ENCODE assay signal across 18 cellular contexts in the genomic region with DNA sequence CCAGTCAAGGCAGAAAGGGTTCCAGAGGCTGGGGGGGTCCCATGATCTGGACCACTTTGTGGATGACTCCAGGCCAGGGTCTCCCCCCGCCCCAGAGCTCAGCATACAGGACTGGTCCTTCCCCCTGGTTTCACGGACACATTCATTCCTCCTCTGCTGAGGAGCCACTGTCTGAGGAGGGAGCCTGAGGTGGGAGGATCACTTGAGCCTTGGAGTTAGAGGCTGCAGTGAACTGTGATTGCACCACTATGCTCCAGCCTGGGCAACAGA. TPM values are rescaled to one million over a fixed set of nuclear protein-coding genes. Genes with fewer than 3 reads are reported as not detected.
DNase-seq lines count a peak whose midpoint lies in the region; ATAC-seq, FAIRE-seq and TF ChIP-seq lines count a peak whose summit lies in the region.
"Had no signal": no experiment of that assay in that cellular context is flagged by ENCODE, and none has a peak within 500 bp of the region (broad histone marks: within the 10 kb centered on the region; RNA-seq: fewer than 3 reads in every experiment).

No MANE protein-coding gene starts in this region.

- intact Hi-C loops in HepG2 (cut with micrococcal nuclease; ENCODE audit: unreplicated experiment) (no loop called here), right lobe of liver (cut with DNase I) (no loop called here), sigmoid colon (cut with DNase I) (no loop called here), testis (cut with DNase I; ENCODE audit: low total_unique reads) (no loop called here)

- H4K20me1 ChIP-seq in HepG2 (ENCODE audit: insufficient read depth, low read length): peaks cover 12% of the 10 kb centered on the region

- H3K27ac ChIP-seq in HepG2 (ENCODE audit: extremely low read length, insufficient read depth, low read length): peak overlapping the region; percentile 82
- H3K27ac ChIP-seq in right lobe of liver: no peak overlapping the region
- peak overlapping the region; percentile 96; the same call in 1 of the 2 replicates for H3K27ac ChIP-seq in VCaP
- H3K27ac ChIP-seq in sigmoid colon: no peak overlapping the region
- H3K27ac ChIP-seq in testis: no peak overlapping the region
- H3K27ac ChIP-seq: C4-2B had no signal

- 0 out of 6 replicates have a peak overlapping the region, but pooled peaks of 1 of the 3 experiments have one; percentile 37 for H3K4me3 ChIP-seq in HepG2 (replicated peaks in 1 of 3; ENCODE audit: insufficient read depth in 1 of 3, low read depth in 2 of 3, low read length in 3 of 3)
- no peak overlapping the region for H3K4me3 ChIP-seq in right lobe of liver
- no peak overlapping the region for H3K4me3 ChIP-seq in sigmoid colon
- no peak overlapping the region for H3K4me3 ChIP-seq in BE2C (ENCODE audit: low read depth, low read length)
- no peak overlapping the region for H3K4me3 ChIP-seq in testis

- POLR2A ChIA-PET in HepG2 (lab: Yijun Ruan, JAX): no interaction called here

- H2AFZ ChIP-seq in HepG2 (ENCODE audit: low read length): no peak overlapping the region

- peak overlapping the region; percentile 69; the same call in 1 of the 2 replicates for H3K4me2 ChIP-seq in HepG2 (ENCODE audit: low read depth, low read length)

- H3K9me3 ChIP-seq in HepG2 (ENCODE audit: low read length) (no peaks in the 10 kb centered on the region), right lobe of liver (peaks cover 0 to 6% (median 0%) of the 10 kb centered on the region in 4 donors), sigmoid colon (peaks cover 0 to 8% (median 1%) of the 10 kb centered on the region in 4 donors), BE2C (no peaks in the 10 kb centered on the region), testis (no peaks in the 10 kb centered on the region)

- in situ Hi-C loops in HepG2 (cut with HindIII; ENCODE audit: extremely low pct_ligation_motif_present, low pct_unique_long_range_greater_than_20kb): no loop called here

- TF ChIP-seq RAD21 in HepG2 (CRISPR knock-in tag; IDR thresholded peaks at IDR 0.05): no peak

- TF ChIP-seq CTCF in HepG2 (CRISPR knock-in tag; IDR thresholded peaks at IDR 0.05) (no peak), right lobe of liver (IDR thresholded peaks at IDR 0.05) (no peak), VCaP (conservative IDR thresholded peaks at IDR 0.05) (no peak), sigmoid colon (IDR thresholded peaks at IDR 0.05) (no peak), BE2C (IDR thresholded peaks at IDR 0.05; ENCODE audit: low read depth, low read length) (no peak), testis (IDR thresholded peaks at IDR 0.05) (no peak)

- FAIRE-seq in HepG2 (lab: Jason Lieb, UNC): peak; percentile 46
- FAIRE-seq: D721Med, GM12892, HTR-8/SVneo had no signal

- DNase-seq in HepG2 (ENCODE audit: low spot score) (no peak), right lobe of liver (no peak), sigmoid colon (peak; percentile 58), BE2C (no peak), testis (no peak)
- no peak for DNase-seq in stimulated activated CD4-positive, alpha-beta T cell treated with anti-CD3 and anti-CD28 coated beads, Interleukin-4, amount 100 ng/mL, for 1 hour
- DNase-seq: ACHN; CD4-positive, alpha-beta memory T cell; DMS153; DND-41; GDM1; HCEC 1CT; HFFc6 had no signal

- TF ChIP-seq POLR2A in HepG2 (IDR thresholded peaks at IDR 0.05; ENCODE audit: insufficient read depth in 1 of 2, low read depth in 2 of 2, low read length in 2 of 2) (no peak), right lobe of liver (IDR thresholded peaks at IDR 0.05) (no peak), sigmoid colon (IDR thresholded peaks at IDR 0.05) (no peak), testis (IDR thresholded peaks at IDR 0.05) (no peak)

- CTCF ChIA-PET in HepG2 (lab: Yijun Ruan, JAX; ENCODE audit: low intra/inter-chr PET ratio, low total read pairs): no interaction called here

- peaks cover 90% of the 10 kb centered on the region for H3K79me2 ChIP-seq in HepG2 (ENCODE audit: insufficient read depth, low read length)

- H3K9ac ChIP-seq in HepG2 (ENCODE audit: insufficient read depth, low read depth, low read length): peak overlapping the region; percentile 6; the same call in 1 of the 2 replicates

- 71% methylated on average over 2 of the region's 2 CpGs for WGBS in HepG2 (ENCODE audit: low lambda C conversion rate)
- WGBS in right lobe of liver (ENCODE audit: insufficient coverage, low coverage, low lambda C conversion rate, missing lambda C conversion rate): 83% methylated on average over 1 of the region's 2 CpGs
- 90 to 92% methylated on average over 2 of the region's 2 CpGs for WGBS in sigmoid colon, 2 donors
- WGBS in testis, 2 donors: 94% methylated on average over 2 of the region's 2 CpGs; no CpG with 5 or more reads in 1 of the 2 donors

- TF ChIP-seq EP300 in HepG2 (IDR thresholded peaks at IDR 0.05; ENCODE audit: low read depth in 2 of 2, low read length in 2 of 2) (no peak), HepG2 (CRISPR knock-in tag; IDR thresholded peaks at IDR 0.05; ENCODE audit: borderline replicate concordance) (no peak), sigmoid colon (IDR thresholded peaks at IDR 0.05) (no peak)

- H3K36me3 ChIP-seq in HepG2 (replicated peaks in 1 of 2; ENCODE audit: control insufficient read depth in 1 of 2, insufficient read depth in 2 of 2, low read length in 2 of 2): peaks cover 1 to 19% of the 10 kb centered on the region in 2 experiments; a peak in 4 of 5 replicates
- H3K36me3 ChIP-seq in right lobe of liver: no peaks in the 10 kb centered on the region
- no peaks in the 10 kb centered on the region for H3K36me3 ChIP-seq in sigmoid colon
- H3K36me3 ChIP-seq in BE2C: no peaks in the 10 kb centered on the region
- H3K36me3 ChIP-seq in testis (ENCODE audit: low read depth, missing control alignments): no peaks in the 10 kb centered on the region

- BruUV-seq in HepG2 (replicated peaks; lab: Mats Ljungman, UMichigan): no TSS peak

- H3K27me3 ChIP-seq in HepG2 (ENCODE audit: control insufficient read depth in 1 of 2, insufficient read depth in 2 of 2, low read length in 2 of 2) (no peaks in the 10 kb centered on the region), right lobe of liver (peaks cover 0 to 3% of the 10 kb centered on the region in 2 donors), sigmoid colon (peaks cover 0 to 27% (median 13%) of the 10 kb centered on the region in 3 donors), BE2C (peaks cover 15% of the 10 kb centered on the region), testis (no peaks in the 10 kb centered on the region)

- peaks cover 100% of the 10 kb centered on the region for H3K4me1 ChIP-seq in HepG2 (ENCODE audit: insufficient read depth, low read length)
- H3K4me1 ChIP-seq in right lobe of liver: peaks cover 0 to 9% (median 6%) of the 10 kb centered on the region in 4 donors
- H3K4me1 ChIP-seq in sigmoid colon: no peaks in the 10 kb centered on the region
- no peaks in the 10 kb centered on the region for H3K4me1 ChIP-seq in BE2C
- H3K4me1 ChIP-seq in testis: no peaks in the 10 kb centered on the region

- ATAC-seq in HepG2 (no peak), right lobe of liver (no peak)

TF ChIP-seq in HepG2, 621 proteins besides CTCF, POLR2A, EP300 and RAD21 (continues in another document):
- no peak for TF ChIP-seq ZKSCAN8 (CRISPR knock-in tag; IDR thresholded peaks at IDR 0.05; ENCODE audit: borderline replicate concordance)
- TF ChIP-seq FOSL2 (CRISPR knock-in tag; IDR thresholded peaks at IDR 0.05): no peak
- TF ChIP-seq, protein P1, sequence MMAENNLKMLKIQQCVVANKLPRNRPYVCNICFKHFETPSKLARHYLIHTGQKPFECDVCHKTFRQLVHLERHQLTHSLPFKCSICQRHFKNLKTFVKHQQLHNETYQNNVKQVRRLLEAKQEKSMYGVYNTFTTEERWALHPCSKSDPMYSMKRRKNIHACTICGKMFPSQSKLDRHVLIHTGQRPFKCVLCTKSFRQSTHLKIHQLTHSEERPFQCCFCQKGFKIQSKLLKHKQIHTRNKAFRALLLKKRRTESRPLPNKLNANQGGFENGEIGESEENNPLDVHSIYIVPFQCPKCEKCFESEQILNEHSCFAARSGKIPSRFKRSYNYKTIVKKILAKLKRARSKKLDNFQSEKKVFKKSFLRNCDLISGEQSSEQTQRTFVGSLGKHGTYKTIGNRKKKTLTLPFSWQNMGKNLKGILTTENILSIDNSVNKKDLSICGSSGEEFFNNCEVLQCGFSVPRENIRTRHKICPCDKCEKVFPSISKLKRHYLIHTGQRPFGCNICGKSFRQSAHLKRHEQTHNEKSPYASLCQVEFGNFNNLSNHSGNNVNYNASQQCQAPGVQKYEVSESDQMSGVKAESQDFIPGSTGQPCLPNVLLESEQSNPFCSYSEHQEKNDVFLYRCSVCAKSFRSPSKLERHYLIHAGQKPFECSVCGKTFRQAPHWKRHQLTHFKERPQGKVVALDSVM (CRISPR knock-in tag; IDR thresholded peaks at IDR 0.05): peak; percentile 84

RNA-seq across cellular contexts. Expression of gene TESC, which starts 6.8 kb away (rescaled TPM):
- total RNA-seq in HepG2 (2016; rRNA removed; fragmentation: Illumina TruSeq; extraction: Trizol): 90.4 and 95.7 TPM in 2 replicates
- 47.9 and 55.6 TPM in 2 replicates for total RNA-seq in HepG2 (2016; cell fraction: cytosol; rRNA removed; fragmentation: Illumina TruSeq; extraction: Trizol; ENCODE audit: low read depth)
- 94.6 and 101 TPM in 2 replicates for total RNA-seq in HepG2 (2016; cell fraction: insoluble cytoplasmic fraction; rRNA removed; fragmentation: Illumina TruSeq; extraction: Trizol)
- total RNA-seq in HepG2 (2016; cell fraction: membrane; rRNA removed; fragmentation: Illumina TruSeq; extraction: Trizol): 73.3 and 75.8 TPM in 2 replicates
- total RNA-seq in HepG2 (2016; cell fraction: nucleus; rRNA removed; fragmentation: Illumina TruSeq; extraction: Trizol): 42.8 and 54.2 TPM in 2 replicates
- polyA plus RNA-seq in HepG2 (2011; rRNA removed): 181 and 193 TPM in 2 replicates
- 178 and 242 TPM in 2 replicates for polyA plus RNA-seq in HepG2 (2011; cell fraction: cytosol; rRNA removed)
- polyA plus RNA-seq in HepG2 (2011; cell fraction: nucleus; rRNA removed): 194 and 196 TPM in 2 replicates
- 45.0 and 55.8 TPM in 2 replicates for polyA plus RNA-seq in HepG2 (2012)
- polyA plus RNA-seq in HepG2 (2016; cell fraction: cytosol; fragmentation: Illumina TruSeq; extraction: Trizol; ENCODE audit: low read depth): 46.7 and 59.9 TPM in 2 replicates
- 103 and 109 TPM in 2 replicates for polyA plus RNA-seq in HepG2 (2016; cell fraction: insoluble cytoplasmic fraction; fragmentation: Illumina TruSeq; extraction: Trizol; ENCODE audit: low read depth)
- 69.1 and 76.1 TPM in 2 replicates for polyA plus RNA-seq in HepG2 (2016; cell fraction: membrane; fragmentation: Illumina TruSeq; extraction: Trizol; ENCODE audit: low read depth)
- polyA plus RNA-seq in HepG2 (2016; cell fraction: nucleus; fragmentation: Illumina TruSeq; extraction: Trizol; ENCODE audit: insufficient read depth, low read depth): 80.6 and 84.9 TPM in 2 replicates
- polyA minus RNA-seq in HepG2 (2011; rRNA and poly(A)+ RNA removed; ENCODE audit: low replicate concordance): 8.2 and 120 TPM in 2 replicates
- polyA minus RNA-seq in HepG2 (2011; cell fraction: cytosol; rRNA and poly(A)+ RNA removed): 28.3 and 29.5 TPM in 2 replicates
- polyA minus RNA-seq in HepG2 (2011; cell fraction: nucleus; rRNA and poly(A)+ RNA removed): 89.0 and 92.2 TPM in 2 replicates
- 1 to 10 TPM; 1.3 to 3.9 (median 3.0) TPM for total RNA-seq in right lobe of liver
- total RNA-seq in sigmoid colon: 1 to 10 TPM in 3 of 4 donors, under 1 TPM in 1; 0.81 to 7.8 (median 3.5) TPM
- polyA plus RNA-seq in sigmoid colon: 1 to 10 TPM in 2 of 3 donors, under 1 TPM in 1; 0.92 to 6.7 (median 4.8) TPM
- polyA plus RNA-seq in BE2C (2012; ENCODE audit: insufficient read depth, insufficient read length, low read depth): not detected
- 10 to 100 TPM; 42.5 to 76.5 TPM for total RNA-seq in testis
- 43.2 TPM for polyA plus RNA-seq in testis (ENCODE audit: insufficient read depth, low read depth, low replicate concordance)
- total RNA-seq: HFFc6 had no signal

Comparison
In these comparisons a context has a peak if more than half of its experiments do, and no peak if none do; other contexts are left out.
1. H3K27ac ChIP-seq: peak in HepG2 (single experiment) and VCaP (single experiment); none in right lobe of liver (0 of 3), sigmoid colon (0 of 4) and testis (0 of 2).
2. RNA of gene TESC, which starts 6.8 kb away (total RNA-seq): 42.8 to 101 TPM in HepG2 and 42.5 to 76.5 TPM in testis; 0.81 to 7.8 TPM in sigmoid colon and 1.3 to 3.9 TPM in right lobe of liver; every median in the first group is over 4 times any median in the second.